ENCODE assay signal across 8 cellular contexts in genomic region chr7:7970113-7970619, GRCh38. TPM values are rescaled to one million over a fixed set of nuclear protein-coding genes. Genes with fewer than 3 reads are reported as not detected.
DNase-seq lines count a peak whose midpoint lies in the region; ATAC-seq, FAIRE-seq and TF ChIP-seq lines count a peak whose summit lies in the region.

No MANE protein-coding gene starts in this region.

- no peak overlapping the region for H3K4me3 Mint-ChIP-seq in activated CD4-positive, alpha-beta T cell treated with anti-CD3 and anti-CD28 coated beads, Interleukin-2, amount 10 ng/mL, durations not matched to agents 7 days and 5 days

- H3K36me3 ChIP-seq in BE2C (no peaks in the 10 kb centered on the region), Loucy (ENCODE audit: insufficient read depth, low read length) (no peaks in the 10 kb centered on the region), K562 (ENCODE audit: control insufficient read depth, insufficient read depth, low read length) (no peaks in the 10 kb centered on the region)

- H4K20me1 ChIP-seq in Loucy (ENCODE audit: insufficient read depth, low read length, poor library complexity, severe bottlenecking) (peaks cover 55% of the 10 kb centered on the region), K562 (replicated peaks; ENCODE audit: control insufficient read depth, insufficient read depth, low read length) (peaks cover 3% of the 10 kb centered on the region; the same call in 1 of the 2 replicates)

- peak; percentile 55 for DNase-seq in BE2C
- no peak for DNase-seq in K562 (ENCODE audit: extremely low read depth in 1 of 4, low spot score in 3 of 4)
- DNase-seq in midbrain (lab: John Stamatoyannopoulos, UW), result peak; percentile 43
- no peak for DNase-seq in NCI-H1436 (lab: John Stamatoyannopoulos, UW)
- DNase-seq in activated CD4-positive, alpha-beta T cell treated with anti-CD3 and anti-CD28 coated beads, Interleukin-2, amount 10 ng/mL, durations not matched to agents 7 days and 5 days, result no peak
- DNase-seq in stimulated activated CD4-positive, alpha-beta T cell treated with anti-CD3 and anti-CD28 coated beads, Interleukin-1b, Interleukin-23, amount 100 ng/mL, for 48 hours, result no peak

- H2AFZ ChIP-seq in Loucy (ENCODE audit: low read length) (no peak overlapping the region), K562 (ENCODE audit: low read depth, low read length) (peak overlapping the region; percentile 73)

- no peaks in the 10 kb centered on the region for H3F3A ChIP-seq in Loucy (ENCODE audit: low read depth)

- FAIRE-seq in K562 (lab: Jason Lieb, UNC), result peak; percentile 32

- in situ Hi-C loops in K562 (cut with MboI), result loop anchor here (10.0 kb wide), 1 partner anchor 225 kb away; no protein-coding TSS in a partner anchor

- TF ChIP-seq RAD21 in K562 (CRISPR knock-in tag; conservative IDR thresholded peaks at IDR 0.05 in 1 of 2, IDR thresholded peaks at IDR 0.05 in 1 of 2), result no peak

- H3K27me3 Mint-ChIP-seq in activated CD4-positive, alpha-beta T cell treated with anti-CD3 and anti-CD28 coated beads, Interleukin-2, amount 10 ng/mL, durations not matched to agents 7 days and 5 days, result no peaks in the 10 kb centered on the region

- no peaks in the 10 kb centered on the region for H3K9me3 Mint-ChIP-seq in activated CD4-positive, alpha-beta T cell treated with anti-CD3 and anti-CD28 coated beads, Interleukin-2, amount 10 ng/mL, durations not matched to agents 7 days and 5 days

- H3K27me3 ChIP-seq in BE2C (no peaks in the 10 kb centered on the region), Loucy (ENCODE audit: insufficient read depth, low read length, poor library complexity, severe bottlenecking) (no peaks in the 10 kb centered on the region), K562 (ENCODE audit: control insufficient read depth in 2 of 2, insufficient read depth in 2 of 2, low read length in 2 of 2) (no peaks in the 10 kb centered on the region)

- TF ChIP-seq POLR2A in K562 (conservative IDR thresholded peaks at IDR 0.05), result no peak

- H3K27ac ChIP-seq in K562 (ENCODE audit: extremely low read depth, low read depth, low read length), result peak overlapping the region; percentile 57

- H3K4me1 Mint-ChIP-seq in activated CD4-positive, alpha-beta T cell treated with anti-CD3 and anti-CD28 coated beads, Interleukin-2, amount 10 ng/mL, durations not matched to agents 7 days and 5 days, result peaks cover 21% of the 10 kb centered on the region

- CTCF ChIA-PET in K562 (lab: Yijun Ruan, JAX; ENCODE audit: low intra/inter-chr PET ratio), result no interaction called here
- CTCF ChIA-PET in activated CD4-positive, alpha-beta T cell treated with anti-CD3 and anti-CD28 coated beads, Interleukin-2, amount 10 ng/mL, durations not matched to agents 7 days and 5 days (lab: Charles Lee), result interaction anchor here (0.6 to 1.7 kb wide), 5 partner anchors 10 to 1881 kb away, joined by 3 to 9 read pairs (median 4); no protein-coding TSS in a partner anchor

- no peak for TF ChIP-seq CTCF in BE2C (IDR thresholded peaks at IDR 0.05; ENCODE audit: low read depth, low read length)
- no peak for TF ChIP-seq CTCF in Loucy (conservative IDR thresholded peaks at IDR 0.05; ENCODE audit: low read length)
- no peak for TF ChIP-seq CTCF in K562 (IDR thresholded peaks at IDR 0.05 in 2 of 3, conservative IDR thresholded peaks at IDR 0.05 in 1 of 3; ENCODE audit: insufficient read depth in 2 of 3, low read depth in 1 of 3, low read length in 3 of 3)

- H3K4me2 ChIP-seq in Loucy (ENCODE audit: low read depth, low read length, poor library complexity, severe bottlenecking), result peak overlapping the region; percentile 97
- peak overlapping the region; percentile 89 for H3K4me2 ChIP-seq in K562 (ENCODE audit: insufficient read depth, low read length)

- H3K9me1 ChIP-seq in K562 (ENCODE audit: control insufficient read depth, insufficient read depth, low read length), result no peaks in the 10 kb centered on the region

- peaks cover 65% of the 10 kb centered on the region for H3K79me2 ChIP-seq in Loucy (ENCODE audit: insufficient read depth, low read length)
- H3K79me2 ChIP-seq in K562 (ENCODE audit: control insufficient read depth, insufficient read depth, low read length), result peaks cover 52% of the 10 kb centered on the region

- BruUV-seq in K562 (replicated peaks; lab: Mats Ljungman, UMichigan), result no TSS peak

- POLR2A ChIA-PET in K562 (lab: Yijun Ruan, JAX), result interaction anchor here (0.7 to 2.2 kb wide), 6 partner anchors 14 to 99 kb away, joined by 3 to 12 read pairs (median 3); no protein-coding TSS in a partner anchor
- POLR2A ChIA-PET in activated CD4-positive, alpha-beta T cell treated with anti-CD3 and anti-CD28 coated beads, Interleukin-2, amount 10 ng/mL, durations not matched to agents 7 days and 5 days (lab: Charles Lee), result interaction anchor here (0.6 kb wide), 1 partner anchor 207 kb away, joined by 7 read pairs; no protein-coding TSS in a partner anchor

- H3K4me1 ChIP-seq in BE2C, result no peaks in the 10 kb centered on the region; the same call in 1 of the 2 replicates
- peaks cover 45% of the 10 kb centered on the region for H3K4me1 ChIP-seq in Loucy (ENCODE audit: insufficient read depth, low read length, poor library complexity, severe bottlenecking)
- peaks cover 6 to 11% of the 10 kb centered on the region in 2 experiments; a peak in 4 of 5 replicates for H3K4me1 ChIP-seq in K562 (replicated peaks in 1 of 2; ENCODE audit: control insufficient read depth in 2 of 2, insufficient read depth in 2 of 2, low read length in 2 of 2)

- H3K9me3 ChIP-seq in BE2C (no peaks in the 10 kb centered on the region), Loucy (ENCODE audit: insufficient read depth, low read depth, low read length) (no peaks in the 10 kb centered on the region), K562 (replicated peaks; ENCODE audit: control insufficient read depth, insufficient read depth, low read depth, low read length) (no peaks in the 10 kb centered on the region)

- H3K9ac ChIP-seq in Loucy (ENCODE audit: low read depth, low read length, poor library complexity, severe bottlenecking), result peak overlapping the region; percentile 85
- peak overlapping the region; percentile 62 to 96; a peak in 3 of 4 replicates for H3K9ac ChIP-seq in K562 (ENCODE audit: insufficient read depth in 1 of 2, low read depth in 2 of 2, low read length in 2 of 2)

- no peak overlapping the region for H3K27ac Mint-ChIP-seq in activated CD4-positive, alpha-beta T cell treated with anti-CD3 and anti-CD28 coated beads, Interleukin-2, amount 10 ng/mL, durations not matched to agents 7 days and 5 days

- no peaks in the 10 kb centered on the region for H3K36me3 Mint-ChIP-seq in activated CD4-positive, alpha-beta T cell treated with anti-CD3 and anti-CD28 coated beads, Interleukin-2, amount 10 ng/mL, durations not matched to agents 7 days and 5 days (ENCODE audit: low read depth)

- H3K4me3 ChIP-seq in BE2C (ENCODE audit: low read depth, low read length), result peak overlapping the region; percentile 90
- H3K4me3 ChIP-seq in Loucy (ENCODE audit: low read length, poor library complexity, severe bottlenecking), result peak overlapping the region; percentile 79
- H3K4me3 ChIP-seq in K562, result peak overlapping the region; percentile 84

- TF ChIP-seq EP300 in K562 (IDR thresholded peaks at IDR 0.05; ENCODE audit: low read length), result no peak

- H3K9me2 ChIP-seq in Loucy (replicated peaks; ENCODE audit: low read depth, low read length), result no peaks in the 10 kb centered on the region

- ATAC-seq in K562 (no peak), GM21423 (IDR thresholded peaks at IDR 0.05; ENCODE audit: unreplicated experiment) (no peak)

- WGBS in K562 (ENCODE audit: insufficient coverage, low coverage, missing lambda C conversion rate), result under 1% methylated on average over 12 of the region's 15 CpGs

- intact Hi-C loops in K562 (cut with micrococcal nuclease), result loop anchor here (2.0 to 10.0 kb wide), 2 partner anchors 221 to 285 kb away; no protein-coding TSS in a partner anchor

TF ChIP-seq in K562, 482 proteins besides CTCF, POLR2A, EP300 and RAD21 (continues in another document):
- TF ChIP-seq ATF6 (CRISPR knock-in tag; IDR thresholded peaks at IDR 0.05), result no peak

RNA-seq across cellular contexts. Expression of gene GLCCI1, which starts 1.6 kb away (rescaled TPM):
- polyA plus RNA-seq in BE2C (2012; ENCODE audit: insufficient read depth, insufficient read length, low read depth), result 21.2 TPM
- 28.3 and 49.4 TPM in 2 replicates for total RNA-seq in K562 (2011; cell fraction: chromatin; rRNA removed; ENCODE audit: low replicate concordance)
- total RNA-seq in K562 (2011; cell fraction: nucleolus; rRNA removed), result 10.5 and 18.9 TPM in 2 replicates
- total RNA-seq in K562 (2011; cell fraction: nucleoplasm; rRNA removed), result 21.6 and 29.6 TPM in 2 replicates
- total RNA-seq in K562 (2014; rRNA removed) (2.8 and 4.6 TPM in 2 replicates), K562 (2014; rRNA removed; fragmentation: Illumina TruSeq; extraction: Trizol) (9.5 and 9.7 TPM in 2 replicates), K562 (2015; rRNA removed; fragmentation: Illumina TruSeq; extraction: Trizol) (6.5 and 7.3 TPM in 2 replicates), K562 (2021) (11.2 and 11.9 TPM in 2 replicates)
- polyA plus RNA-seq in K562 (2011; rRNA removed) (7.2 and 16.6 TPM in 2 replicates), K562 (2014; fragmentation: Illumina TruSeq; extraction: Trizol) (7.7 and 8.1 TPM in 2 replicates), K562 (2014; fragmentation: Nextera tagmentation; extraction: Ambion mirVana) (1 to 10 TPM; 2.7 TPM), K562 (2014; rRNA removed) (5.1 and 6.0 TPM in 2 replicates)
- polyA plus RNA-seq in K562 (2011; cell fraction: cytosol; rRNA removed), result 2.7 and 6.5 TPM in 2 replicates
- 13.2 and 20.1 TPM in 2 replicates for polyA plus RNA-seq in K562 (2011; cell fraction: nucleus; rRNA removed)
- 8.4 and 11.0 TPM in 2 replicates for polyA plus RNA-seq in K562 (2012)
- 13.8 and 36.3 TPM in 2 replicates for polyA minus RNA-seq in K562 (2011; rRNA and poly(A)+ RNA removed)
- 3.7 and 9.9 TPM in 2 replicates for polyA minus RNA-seq in K562 (2011; cell fraction: cytosol; rRNA and poly(A)+ RNA removed)
- 8.6 and 31.3 TPM in 2 replicates for polyA minus RNA-seq in K562 (2011; cell fraction: nucleus; rRNA and poly(A)+ RNA removed)
- total RNA-seq in activated CD4-positive, alpha-beta T cell treated with anti-CD3 and anti-CD28 coated beads, Interleukin-2, amount 10 ng/mL, durations not matched to agents 7 days and 5 days, result 10 to 100 TPM; 27.9 to 29.6 TPM

Comparison
In these comparisons a context has a peak if more than half of its experiments do, and no peak if none do; other contexts are left out.
1. DNase-seq: peak in BE2C (single experiment) and midbrain (single experiment); none in K562 (0 of 4), NCI-H1436 (single experiment), activated CD4-positive, alpha-beta T cell treated with anti-CD3 and anti-CD28 coated beads, Interleukin-2, amount 10 ng/mL, durations not matched to agents 7 days and 5 days (single experiment) and stimulated activated CD4-positive, alpha-beta T cell treated with anti-CD3 and anti-CD28 coated beads, Interleukin-1b, Interleukin-23, amount 100 ng/mL, for 48 hours (single experiment).
2. Peak in every context shown above with its lines, with median percentiles within 50 percentile points of each other: H3K4me3 ChIP-seq.